Comparison of ENCODE assay signal across 16 cellular contexts in the genomic region with DNA sequence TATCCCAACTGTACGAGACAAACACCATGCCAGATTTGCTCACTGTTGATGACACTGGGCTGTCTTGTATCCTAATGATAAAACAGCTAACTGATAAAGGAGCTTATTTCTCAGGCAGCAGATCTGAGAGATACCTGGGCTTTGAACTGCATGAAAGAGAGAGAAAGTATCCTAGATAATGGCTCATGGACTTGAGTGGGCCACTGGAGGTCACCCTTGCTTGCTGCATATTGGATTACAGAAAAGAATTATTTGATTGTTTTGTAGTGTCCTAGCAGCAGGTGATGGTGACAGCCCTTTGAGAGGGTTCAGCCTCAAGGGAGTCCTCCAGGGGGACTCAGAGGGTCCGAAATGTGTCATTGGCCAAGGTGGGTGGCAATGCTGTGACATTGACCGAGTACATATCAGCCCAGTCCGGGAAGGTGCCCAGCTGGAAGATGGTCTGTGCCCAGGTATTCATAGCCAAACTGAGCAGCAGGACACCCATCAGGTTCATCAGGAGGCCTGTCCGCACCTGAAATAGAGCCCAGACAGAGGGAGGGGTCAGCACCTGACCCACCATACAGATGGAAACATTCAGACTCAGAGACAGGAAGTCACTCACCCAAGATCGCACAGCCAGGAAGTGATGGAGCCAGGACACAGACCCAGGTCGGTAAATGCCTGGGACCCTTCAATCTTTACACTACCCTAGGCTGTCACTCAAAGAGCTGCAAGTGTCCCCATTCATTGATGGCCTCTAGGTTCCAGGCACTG. TPM values are rescaled to one million over a fixed set of nuclear protein-coding genes. Genes with fewer than 3 reads are reported as not detected.
DNase-seq lines count a peak whose midpoint lies in the region; ATAC-seq, FAIRE-seq and TF ChIP-seq lines count a peak whose summit lies in the region.
"Had no signal": no experiment of that assay in that cellular context is flagged by ENCODE, and none has a peak within 500 bp of the region (broad histone marks: within the 10 kb centered on the region; RNA-seq: fewer than 3 reads in every experiment).

No MANE protein-coding gene starts in this region.

- no peaks in the 10 kb centered on the region for H3K79me1 ChIP-seq in mesendoderm (ENCODE audit: low read length)

- no peak overlapping the region for H3K4me2 ChIP-seq in mesendoderm (ENCODE audit: low read length)

- H2AK5ac ChIP-seq in mesendoderm (ENCODE audit: low read length): no peak overlapping the region

- no peak overlapping the region for H3K4me3 Mint-ChIP-seq in WTC11
- H3K4me3 Mint-ChIP-seq: activated T-cell treated with anti-CD3 and anti-CD28 coated beads, Interleukin-2, amount 50 U/mL, for 4 hours had no signal

- no peak for FAIRE-seq in D721Med (lab: Jason Lieb, UNC)
- FAIRE-seq: endothelial cell of umbilical vein, TTC549 had no signal

- WGBS in mesendoderm (ENCODE audit: extremely low coverage, insufficient coverage, low lambda C conversion rate): no CpG with 5 or more reads among the region's 7 CpGs

- H3K4ac ChIP-seq in mesendoderm (ENCODE audit: low read depth, low read length): no peak overlapping the region

- H4K8ac ChIP-seq in mesendoderm (ENCODE audit: low read depth, low read length): no peak overlapping the region

- peaks cover 3% of the 10 kb centered on the region for H3K4me1 ChIP-seq in mesendoderm (ENCODE audit: control insufficient read depth, low read depth, low read length)

- H2BK15ac ChIP-seq in mesendoderm (replicated peaks; ENCODE audit: low read depth): no peak overlapping the region

- no peaks in the 10 kb centered on the region; the same call in 1 of the 2 replicates for H3K27me3 Mint-ChIP-seq in WTC11 (ENCODE audit: low read depth)

- DNase-seq in D721Med (ENCODE audit: insufficient read length, low spot score) (no peak), LNCaP clone FGC (ENCODE audit: low read depth) (no peak), WTC11 (ENCODE audit: low spot score) (no peak), mesendoderm (peak; percentile 57), NCI-H526 treated with DMSO at 0.1 percent for 48 hours (lab: John Stamatoyannopoulos, UW) (no peak)
- no peak for DNase-seq in activated CD4-positive, alpha-beta T cell treated with anti-CD3 and anti-CD28 coated beads, Interleukin-2, amount 50 U/mL, for 48 hours
- no peak for DNase-seq in activated CD4-positive, alpha-beta T cell treated with anti-CD3 and anti-CD28 coated beads for 48 hours
- DNase-seq: activated T-cell treated with anti-CD3 and anti-CD28 coated beads, Interleukin-2, amount 50 U/mL, for 4 hours; GOT3; NCI-H2081 treated with DMSO at 0.1 percent for 48 hours; psoas muscle; RPMI8226; stimulated activated CD4-positive, alpha-beta T cell treated with anti-CD3 and anti-CD28 coated beads, Interleukin-4, amount 100 ng/mL, for 1 hour had no signal

- H2BK120ac ChIP-seq in mesendoderm (ENCODE audit: low read depth, low read length): no peak overlapping the region

- ATAC-seq in WTC11: no peak
- ATAC-seq: activated T-cell treated with anti-CD3 and anti-CD28 coated beads, Interleukin-2, amount 50 U/mL, for 4 hours; psoas muscle had no signal

- peaks cover 25% of the 10 kb centered on the region for H3K4me1 Mint-ChIP-seq in WTC11

- no peak overlapping the region for H3K56ac ChIP-seq in mesendoderm (ENCODE audit: low read length)

- no peak overlapping the region for H2BK5ac ChIP-seq in mesendoderm (ENCODE audit: low read length)

- H3K36me3 Mint-ChIP-seq in WTC11: no peaks in the 10 kb centered on the region

- H3K4me3 ChIP-seq in LNCaP clone FGC (ENCODE audit: low read depth, low read length) (no peak overlapping the region), mesendoderm (ENCODE audit: low read length) (no peak overlapping the region)
- H3K4me3 ChIP-seq: psoas muscle had no signal

- TF ChIP-seq CTCF in D721Med (IDR thresholded peaks at IDR 0.05; ENCODE audit: insufficient read depth, missing control alignments) (peak; percentile 20), LNCaP clone FGC (IDR thresholded peaks at IDR 0.05; ENCODE audit: control insufficient read depth, extremely low read depth, insufficient read depth) (peak; percentile 7; the same call in 1 of the 2 replicates), WTC11 (IDR thresholded peaks at IDR 0.05) (no peak)

- peak overlapping the region; percentile 39; the same call in 1 of the 2 replicates for H3K27ac Mint-ChIP-seq in WTC11

- H4K5ac ChIP-seq in mesendoderm (ENCODE audit: low read length): no peak overlapping the region

- POLR2A ChIA-PET in WTC11 (lab: Charles Lee): no interaction called here

- H3K36me3 ChIP-seq in mesendoderm (ENCODE audit: control insufficient read depth, insufficient read depth, low read length): no peaks in the 10 kb centered on the region

- no peak overlapping the region for H3K18ac ChIP-seq in mesendoderm (ENCODE audit: low read length)

- no peaks in the 10 kb centered on the region for H3K27me3 ChIP-seq in mesendoderm (ENCODE audit: insufficient read depth, low read length, poor library complexity)

- no peaks in the 10 kb centered on the region for H3K79me2 ChIP-seq in mesendoderm (ENCODE audit: control insufficient read depth, insufficient read depth, low read length)

- no peak overlapping the region for H3K9ac ChIP-seq in mesendoderm (ENCODE audit: low read length)

- H3K9me3 Mint-ChIP-seq in WTC11: no peaks in the 10 kb centered on the region
- H3K9me3 Mint-ChIP-seq: activated T-cell treated with anti-CD3 and anti-CD28 coated beads, Interleukin-2, amount 50 U/mL, for 4 hours had no signal

- CTCF ChIA-PET in WTC11 (lab: Charles Lee): interaction anchor here (0.9 to 1.1 kb wide), 2 partner anchors 20 to 370 kb away, joined by 4 read pairs; no protein-coding TSS in a partner anchor

- no peak overlapping the region for H3K23ac ChIP-seq in mesendoderm (ENCODE audit: low read length)

- H3K27ac ChIP-seq in mesendoderm (ENCODE audit: low read depth, low read length): no peak overlapping the region
- H3K27ac ChIP-seq: psoas muscle had no signal

TF ChIP-seq in WTC11, 78 proteins besides CTCF, POLR2A, EP300 and RAD21:
- TF ChIP-seq FOXK1 (CRISPR knock-in tag; IDR thresholded peaks at IDR 0.05) (no peak), NFATC4 (CRISPR knock-in tag; IDR thresholded peaks at IDR 0.05) (no peak), TP53 (CRISPR knock-in tag; IDR thresholded peaks at IDR 0.05) (no peak), E2F4 (CRISPR knock-in tag; IDR thresholded peaks at IDR 0.05; ENCODE audit: borderline replicate concordance, low read depth) (no peak), USF1 (CRISPR knock-in tag; IDR thresholded peaks at IDR 0.05) (no peak), FOXP4 (CRISPR knock-in tag; IDR thresholded peaks at IDR 0.05) (no peak), ZBTB21 (CRISPR knock-in tag; IDR thresholded peaks at IDR 0.05; ENCODE audit: borderline replicate concordance) (no peak), RORB (CRISPR knock-in tag; IDR thresholded peaks at IDR 0.05) (no peak), ZNF671 (CRISPR knock-in tag; IDR thresholded peaks at IDR 0.05) (no peak), HMGA2 (CRISPR knock-in tag; IDR thresholded peaks at IDR 0.05) (no peak), ETV6 (CRISPR knock-in tag; IDR thresholded peaks at IDR 0.05) (no peak)
- TF ChIP-seq, protein P1, sequence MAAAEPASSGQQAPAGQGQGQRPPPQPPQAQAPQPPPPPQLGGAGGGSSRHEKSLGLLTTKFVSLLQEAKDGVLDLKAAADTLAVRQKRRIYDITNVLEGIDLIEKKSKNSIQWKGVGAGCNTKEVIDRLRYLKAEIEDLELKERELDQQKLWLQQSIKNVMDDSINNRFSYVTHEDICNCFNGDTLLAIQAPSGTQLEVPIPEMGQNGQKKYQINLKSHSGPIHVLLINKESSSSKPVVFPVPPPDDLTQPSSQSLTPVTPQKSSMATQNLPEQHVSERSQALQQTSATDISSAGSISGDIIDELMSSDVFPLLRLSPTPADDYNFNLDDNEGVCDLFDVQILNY (CRISPR knock-in tag; IDR thresholded peaks at IDR 0.05): no peak

RNA-seq across cellular contexts. Expression of gene OCSTAMP, which starts 9.4 kb away (rescaled TPM):
- total RNA-seq in WTC11 (2021): 0.09 to 0.16 TPM in 2 of 3 replicates, not detected in the other
- 0.24 TPM for polyA plus RNA-seq in mesendoderm (2013, experiment 1 of 2)
- 0.25 TPM for polyA plus RNA-seq in mesendoderm (2013, experiment 2 of 2)
- total RNA-seq: endothelial cell of umbilical vein, mesenteric fat pad, psoas muscle had no signal
- polyA plus RNA-seq: endothelial cell of umbilical vein, psoas muscle had no signal

RNA-seq across cellular contexts. Expression of gene ZNF334, which starts 46.5 kb away (rescaled TPM):
- total RNA-seq in WTC11 (2021): 18.7 to 20.1 TPM (median 19.2 TPM) in 3 replicates
- 7.8 TPM for polyA plus RNA-seq in mesendoderm (2013, experiment 1 of 2)
- polyA plus RNA-seq in mesendoderm (2013, experiment 2 of 2): 7.6 TPM
